1 cellular context compared by ENCODE assay signal in the genomic region with DNA sequence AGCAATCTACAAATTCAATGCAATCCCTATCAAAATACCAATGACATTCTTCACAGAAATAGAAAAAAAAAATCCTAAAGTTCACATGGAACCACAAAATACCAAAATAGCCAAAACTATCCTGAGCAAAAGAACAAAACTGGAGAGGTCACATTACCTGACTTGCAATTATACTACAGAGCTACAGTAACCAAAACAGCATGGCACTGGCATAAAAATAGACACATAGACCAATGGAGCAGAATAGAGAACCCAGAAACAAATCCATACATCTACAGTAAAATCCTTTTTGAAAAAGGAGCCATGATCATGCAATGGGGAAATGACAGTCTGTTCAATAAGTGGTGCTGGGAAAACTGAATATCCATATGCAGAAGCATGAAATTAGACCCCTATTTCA. TPM values are rescaled to one million over a fixed set of nuclear protein-coding genes. Genes with fewer than 3 reads are reported as not detected.
"Had no signal": no experiment of that assay in that cellular context is flagged by ENCODE, and none has a peak within 500 bp of the region (broad histone marks: within the 10 kb centered on the region; RNA-seq: fewer than 3 reads in every experiment).

No MANE protein-coding gene starts in this region.

RNA-seq across cellular contexts. Expression of a gene that starts 51.5 kb away (rescaled TPM):
- total RNA-seq: dermis blood vessel endothelial cell had no signal
